ENCODE assay signal across 8 cellular contexts in genomic region chr14:24443053-24443683, GRCh38. TPM values are rescaled to one million over a fixed set of nuclear protein-coding genes. Genes with fewer than 3 reads are reported as not detected.
DNase-seq lines count a peak whose midpoint lies in the region; ATAC-seq and TF ChIP-seq lines count a peak whose summit lies in the region.

No MANE protein-coding gene starts in this region.

- H3K9me3 ChIP-seq in A673 (ENCODE audit: low read depth, low read length, poor library complexity, severe bottlenecking), result no peaks in the 10 kb centered on the region
- no peaks in the 10 kb centered on the region for H3K9me3 ChIP-seq in HUES6 (ENCODE audit: control insufficient read depth, insufficient read depth, low read depth, low read length)
- no peaks in the 10 kb centered on the region for H3K9me3 ChIP-seq in mammary epithelial cell (replicated peaks; ENCODE audit: insufficient read depth, low read length)
- no peaks in the 10 kb centered on the region for H3K9me3 ChIP-seq in mucosa of rectum (ENCODE audit: control insufficient read depth in 2 of 2, low read length in 2 of 2)

- H4K20me1 ChIP-seq in mammary epithelial cell (ENCODE audit: insufficient read depth, low read length), result no peaks in the 10 kb centered on the region

- H3K4me2 ChIP-seq in mammary epithelial cell (ENCODE audit: insufficient read depth, low read depth, low read length), result peak overlapping the region; percentile 77

- H2AFZ ChIP-seq in mammary epithelial cell (ENCODE audit: low read depth, low read length), result peak overlapping the region; percentile 60

- peaks cover 34% of the 10 kb centered on the region for H3K79me2 ChIP-seq in mammary epithelial cell (ENCODE audit: insufficient read depth, low read length)

- in situ Hi-C loops in mammary epithelial cell (cut with MboI; ENCODE audit: low sequenced_read_pairs in 2 of 2), result no loop called here

- H3K27me3 ChIP-seq in A673 (replicated peaks; ENCODE audit: insufficient read depth, low read depth, low read length, poor library complexity) (no peaks in the 10 kb centered on the region), HUES6 (ENCODE audit: control insufficient read depth, insufficient read depth, low read length) (no peaks in the 10 kb centered on the region), mammary epithelial cell (ENCODE audit: insufficient read depth, low read length) (no peaks in the 10 kb centered on the region), mucosa of rectum (ENCODE audit: control insufficient read depth in 2 of 2, insufficient read depth in 2 of 2, low read length in 2 of 2) (no peaks in the 10 kb centered on the region)

- H3K4me3 ChIP-seq in A673 (ENCODE audit: low read depth, low read length, poor library complexity, severe bottlenecking), result peak overlapping the region; percentile 76
- peak overlapping the region; percentile 85 for H3K4me3 ChIP-seq in HUES6 (ENCODE audit: low read depth, low read length)
- peak overlapping the region; percentile 60 to 91 (median 76) for H3K4me3 ChIP-seq in mammary epithelial cell (replicated peaks in 1 of 3; ENCODE audit: insufficient read depth in 1 of 3, low read depth in 2 of 3, low read length in 3 of 3)
- H3K4me3 ChIP-seq in mucosa of rectum (ENCODE audit: low read length in 2 of 2), result peak overlapping the region; percentile 84 to 94

- ATAC-seq in GM19351 (IDR thresholded peaks at IDR 0.05; ENCODE audit: unreplicated experiment) (no peak), HG02642 (IDR thresholded peaks at IDR 0.05; ENCODE audit: poor library complexity, unreplicated experiment) (no peak), GM18511 (IDR thresholded peaks at IDR 0.05; ENCODE audit: unreplicated experiment) (no peak), left colon (no peak)

- CTCF ChIA-PET in A673 (lab: Charles Lee) (no interaction called here), mammary epithelial cell (lab: Charles Lee; ENCODE audit: low non-redundant PET) (interaction anchor here (0.6 kb wide), 1 partner anchor 16 kb away, joined by 3 read pairs; no protein-coding TSS in a partner anchor)

- H3K36me3 ChIP-seq in A673 (ENCODE audit: insufficient read depth, low read length, poor library complexity, severe bottlenecking), result peaks cover 32% of the 10 kb centered on the region
- peaks cover 32% of the 10 kb centered on the region for H3K36me3 ChIP-seq in HUES6 (ENCODE audit: control insufficient read depth, insufficient read depth, low read length)
- H3K36me3 ChIP-seq in mammary epithelial cell (ENCODE audit: insufficient read depth, low read length), result peaks cover 6% of the 10 kb centered on the region
- H3K36me3 ChIP-seq in mucosa of rectum (ENCODE audit: control insufficient read depth in 2 of 2, insufficient read depth in 2 of 2, low read length in 2 of 2), result peaks cover 20 to 24% of the 10 kb centered on the region in 2 donors

- TF ChIP-seq CTCF in A673 (conservative IDR thresholded peaks at IDR 0.05; ENCODE audit: low read depth, low read length), result no peak
- no peak for TF ChIP-seq CTCF in mammary epithelial cell (conservative IDR thresholded peaks at IDR 0.05 in 1 of 2, IDR thresholded peaks at IDR 0.05 in 1 of 2; ENCODE audit: extremely low read depth in 1 of 2, insufficient read depth in 1 of 2, low read depth in 1 of 2, low read length in 2 of 2)

- H3K9ac ChIP-seq in HUES6 (ENCODE audit: low read length) (peak overlapping the region; percentile 65), mammary epithelial cell (ENCODE audit: insufficient read depth, low read length) (peak overlapping the region; percentile 87), mucosa of rectum (ENCODE audit: low read depth in 1 of 2, low read length in 2 of 2) (peak overlapping the region; percentile 84 to 97)

- dilution Hi-C loops in mammary epithelial cell (cut with HindIII; ENCODE audit: low sequenced_read_pairs), result no loop called here

- intact Hi-C loops in A673 (cut with micrococcal nuclease; ENCODE audit: unreplicated experiment), result no loop called here
- intact Hi-C loops in mammary epithelial cell (cut with micrococcal nuclease), result loop anchor here (1.0 kb wide), 1 partner anchor 236 kb away; no protein-coding TSS in a partner anchor
- intact Hi-C loops in left colon (cut with DNase I, micrococcal nuclease), result no loop called here

- H3K4me1 ChIP-seq in A673 (ENCODE audit: insufficient read depth, low read length, poor library complexity, severe bottlenecking) (peaks cover 11% of the 10 kb centered on the region), HUES6 (ENCODE audit: control insufficient read depth, insufficient read depth, low read length) (no peaks in the 10 kb centered on the region), mammary epithelial cell (ENCODE audit: insufficient read depth, low read length) (peaks cover 6% of the 10 kb centered on the region), mucosa of rectum (ENCODE audit: control insufficient read depth in 2 of 2, insufficient read depth in 2 of 2, low read length in 2 of 2) (peaks cover 10 to 13% of the 10 kb centered on the region in 2 donors)

- TSS peak; percentile 93 for BruUV-seq in A673 (replicated peaks; lab: Mats Ljungman, UMichigan)
- TSS peak; percentile 17 for BruUV-seq in mammary epithelial cell (replicated peaks; lab: Mats Ljungman, UMichigan)

- peak overlapping the region; percentile 97 for H3K27ac ChIP-seq in A673 (ENCODE audit: low read depth, low read length, poor library complexity, severe bottlenecking)
- H3K27ac ChIP-seq in HUES6 (ENCODE audit: low read depth, low read length), result peak overlapping the region; percentile 39; the same call in 1 of the 2 replicates
- H3K27ac ChIP-seq in mammary epithelial cell (ENCODE audit: insufficient read depth, low read depth, low read length), result peak overlapping the region; percentile 95
- H3K27ac ChIP-seq in mucosa of rectum (ENCODE audit: low read depth in 2 of 2, low read length in 2 of 2), result peak overlapping the region; percentile 99

- POLR2A ChIA-PET in A673 (lab: Charles Lee; ENCODE audit: low non-redundant PET), result no interaction called here

- WGBS in mammary epithelial cell (ENCODE audit: low coverage, missing lambda C conversion rate), result 2% methylated on average over 6 of the region's 7 CpGs

- DNase-seq in A673 (ENCODE audit: low spot score), result no peak
- no peak for DNase-seq in mammary epithelial cell
- no peak for DNase-seq in left colon

RNA-seq across cellular contexts. Expression of gene SDR39U1, which starts 0.6 kb away (rescaled TPM):
- 49.1 and 52.1 TPM in 2 replicates for total RNA-seq in A673 (2021)
- total RNA-seq in mammary epithelial cell, result 10 to 100 TPM in 1 of 2 donors, 1 to 10 TPM in 1; 8.8 to 39.1 TPM
- 40.2 TPM for polyA plus RNA-seq in mammary epithelial cell
- polyA minus RNA-seq in mammary epithelial cell, result 9.8 TPM
- total RNA-seq in left colon, result 10 to 100 TPM; 34.4 to 40.8 TPM

RNA-seq across cellular contexts. Expression of gene KHNYN, which starts 13.4 kb away (rescaled TPM):
- total RNA-seq in A673 (2021), result 32.7 and 40.3 TPM in 2 replicates
- 10 to 100 TPM; 60.2 to 75.0 TPM for total RNA-seq in mammary epithelial cell
- 16.7 TPM for polyA plus RNA-seq in mammary epithelial cell
- polyA minus RNA-seq in mammary epithelial cell, result 34.9 TPM
- total RNA-seq in left colon, result 10 to 100 TPM; 70.8 to 97.3 TPM

RNA-seq across cellular contexts. Expression of gene CBLN3, which starts 13.7 kb away (rescaled TPM):
- total RNA-seq in A673 (2021) (0.80 and 1.4 TPM in 2 replicates), mammary epithelial cell (1 to 10 TPM; 1.3 to 3.1 TPM), left colon (1 to 10 TPM; 2.0 to 2.5 TPM)
- 0.78 TPM for polyA plus RNA-seq in mammary epithelial cell
- not detected for polyA minus RNA-seq in mammary epithelial cell

RNA-seq across cellular contexts. Expression of gene NYNRIN, which starts 44.4 kb away (rescaled TPM):
- total RNA-seq in A673 (2021), result 8.6 and 17.3 TPM in 2 replicates
- 10 to 100 TPM in 1 of 2 donors, 1 to 10 TPM in 1; 2.7 to 15.0 TPM for total RNA-seq in mammary epithelial cell
- 2.4 TPM for polyA plus RNA-seq in mammary epithelial cell
- 3.9 TPM for polyA minus RNA-seq in mammary epithelial cell
- total RNA-seq in left colon, result 10 to 100 TPM; 11.7 to 13.2 TPM

Comparison
In these comparisons a context has a peak if more than half of its experiments do, and no peak if none do; other contexts are left out.
1. H3K27ac ChIP-seq: peak in every context shown above with its lines; median percentile 99 in mucosa of rectum; 97 in A673; 95 in mammary epithelial cell; 39 in HUES6.